18 cellular contexts compared by ENCODE assay signal in the genomic region with DNA sequence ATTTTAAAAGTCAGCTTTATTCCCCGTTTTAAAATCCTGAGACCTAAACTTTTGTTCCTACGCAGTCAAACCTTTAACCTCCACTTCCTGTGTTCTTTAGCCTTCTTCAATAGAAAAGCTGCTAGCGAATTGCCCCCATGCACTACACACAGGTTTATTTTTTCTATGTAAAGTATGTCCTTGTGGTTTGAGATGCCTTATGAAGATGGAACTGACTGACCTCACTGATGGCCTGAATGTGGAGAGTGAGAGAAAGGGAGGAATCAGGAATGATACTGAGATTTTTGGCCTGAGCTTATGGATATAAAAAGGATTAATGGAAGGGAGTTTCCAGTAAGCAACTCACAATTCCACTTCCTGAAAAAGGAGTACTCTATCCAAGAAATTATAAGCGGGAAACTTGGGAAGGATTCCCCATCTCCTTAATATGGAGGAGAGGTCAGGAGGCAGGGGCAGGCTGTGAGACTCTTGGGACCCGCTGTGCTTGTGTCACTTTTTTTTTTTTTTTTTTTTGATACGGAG.
DNase-seq lines count a peak whose midpoint lies in the region; ATAC-seq, FAIRE-seq and TF ChIP-seq lines count a peak whose summit lies in the region.
"Had no signal": no experiment of that assay in that cellular context is flagged by ENCODE, and none has a peak within 500 bp of the region (broad histone marks: within the 10 kb centered on the region; RNA-seq: fewer than 3 reads in every experiment).

No MANE protein-coding gene starts in this region.

- H3K27me3 ChIP-seq in K562 (ENCODE audit: control insufficient read depth in 2 of 2, insufficient read depth in 2 of 2, low read length in 2 of 2), result peaks cover 0 to 6% of the 10 kb centered on the region in 2 experiments; a peak in 3 of 5 replicates
- no peaks in the 10 kb centered on the region for H3K27me3 ChIP-seq in naive thymus-derived CD4-positive, alpha-beta T cell (ENCODE audit: control insufficient read depth in 2 of 2, insufficient read depth in 2 of 2, low read length in 2 of 2)
- H3K27me3 ChIP-seq: adrenal gland, upper lobe of left lung had no signal

- BruUV-seq in K562 (replicated peaks; lab: Mats Ljungman, UMichigan), result no TSS peak

- peaks cover 0 to under 1% of the 10 kb centered on the region in 2 experiments; a peak in 2 of 5 replicates for H3K4me1 ChIP-seq in K562 (replicated peaks in 1 of 2; ENCODE audit: control insufficient read depth in 2 of 2, insufficient read depth in 2 of 2, low read length in 2 of 2)
- peaks cover 6 to 15% of the 10 kb centered on the region in 2 donors for H3K4me1 ChIP-seq in naive thymus-derived CD4-positive, alpha-beta T cell (ENCODE audit: control insufficient read depth in 2 of 2, insufficient read depth in 2 of 2, low read length in 2 of 2)
- H3K4me1 ChIP-seq: adrenal gland had no signal

- H2AFZ ChIP-seq in K562 (ENCODE audit: low read depth, low read length), result no peak overlapping the region
- H2AFZ ChIP-seq: GM23248 had no signal

- in situ Hi-C loops in K562 (cut with MboI), result no loop called here

- CTCF ChIA-PET in K562 (lab: Yijun Ruan, JAX; ENCODE audit: low intra/inter-chr PET ratio), result no interaction called here
- CTCF ChIA-PET in naive thymus-derived CD4-positive, alpha-beta T cell (lab: Charles Lee), result interaction anchor here (0.6 kb wide), 1 partner anchor 385 kb away, joined by 3 read pairs; no protein-coding TSS in a partner anchor

- peak; percentile 48 for ATAC-seq in stimulated activated naive CD8-positive, alpha-beta T cell treated with anti-CD3 and anti-CD28 coated beads, Interleukin-15, Interleukin-2, amounts not matched to agents 100 U/mL and 50 U/mL, for 24 hours
- no peak for ATAC-seq in stimulated activated naive CD8-positive, alpha-beta T cell treated with anti-CD3 and anti-CD28 coated beads, Interleukin-15, amount 100 ng/mL, for 72 hours
- ATAC-seq in K562 (no peak), GM19351 (IDR thresholded peaks at IDR 0.05; ENCODE audit: unreplicated experiment) (no peak), GM21526 (IDR thresholded peaks at IDR 0.05; ENCODE audit: low FRiP score, unreplicated experiment) (no peak)
- no peak for ATAC-seq in naive thymus-derived CD4-positive, alpha-beta T cell
- ATAC-seq: left colon had no signal

- no peak for TF ChIP-seq RAD21 in K562 (CRISPR knock-in tag; conservative IDR thresholded peaks at IDR 0.05 in 1 of 2, IDR thresholded peaks at IDR 0.05 in 1 of 2)

- no peak overlapping the region for H3K9ac ChIP-seq in K562 (ENCODE audit: insufficient read depth in 1 of 2, low read depth in 2 of 2, low read length in 2 of 2)
- H3K9ac ChIP-seq: GM23248 had no signal

- TF ChIP-seq POLR2A in K562 (conservative IDR thresholded peaks at IDR 0.05), result no peak

- DNase-seq in stimulated activated naive CD8-positive, alpha-beta T cell treated with anti-CD3 and anti-CD28 coated beads, Interleukin-15, Interleukin-2, amounts not matched to agents 100 U/mL and 50 U/mL, for 24 hours, result no peak
- no peak for DNase-seq in stimulated activated naive CD8-positive, alpha-beta T cell treated with anti-CD3 and anti-CD28 coated beads, Interleukin-15, amount 100 ng/mL, for 72 hours
- DNase-seq in K562 (ENCODE audit: extremely low read depth in 1 of 4, low spot score in 3 of 4) (no peak), DMS153 treated with DMSO at 0.1 percent for 48 hours (lab: John Stamatoyannopoulos, UW; ENCODE audit: unreplicated experiment) (no peak), mesenteric fat pad (ENCODE audit: low spot score) (no peak)
- DNase-seq in naive thymus-derived CD4-positive, alpha-beta T cell, result peak in 3 of 9 donors; percentile 15 to 25 (median 23)
- DNase-seq: DMS53; effector CD4-positive, alpha-beta T cell; GM23248; left colon; NCI-H1436; NCI-H526; stimulated activated CD4-positive, alpha-beta T cell treated with anti-CD3 and anti-CD28 coated beads, Interleukin-15, amount 100 ng/mL, for 24 hours had no signal

- no peak overlapping the region for H3K27ac ChIP-seq in K562 (ENCODE audit: extremely low read depth, low read depth, low read length)
- H3K27ac ChIP-seq in naive thymus-derived CD4-positive, alpha-beta T cell (ENCODE audit: low read depth, low read length), result no peak overlapping the region
- H3K27ac ChIP-seq: adrenal gland, GM23248, RWPE1, upper lobe of left lung had no signal

- H3K36me3 Mint-ChIP-seq in naive thymus-derived CD4-positive, alpha-beta T cell, result peaks cover 0 to 3% (median 0%) of the 10 kb centered on the region in 5 donors

- H4K20me1 ChIP-seq in K562 (replicated peaks; ENCODE audit: control insufficient read depth, insufficient read depth, low read length), result no peaks in the 10 kb centered on the region

- 44% methylated on average over 5 of the region's 6 CpGs for WGBS in K562 (ENCODE audit: insufficient coverage, low coverage, missing lambda C conversion rate)

- H3K9me1 ChIP-seq in K562 (ENCODE audit: control insufficient read depth, insufficient read depth, low read length), result no peaks in the 10 kb centered on the region

- H3K4me3 Mint-ChIP-seq in stimulated activated naive CD8-positive, alpha-beta T cell treated with anti-CD3 and anti-CD28 coated beads, Interleukin-15, amount 100 ng/mL, for 72 hours, result peak overlapping the region in 1 of 2 donors; percentile 50
- peak overlapping the region in 9 of 10 donors; percentile 12 to 74 (median 59) for H3K4me3 Mint-ChIP-seq in naive thymus-derived CD4-positive, alpha-beta T cell

- FAIRE-seq in K562 (lab: Jason Lieb, UNC), result peak; percentile 26

- no peak overlapping the region for H3K27ac Mint-ChIP-seq in stimulated activated naive CD8-positive, alpha-beta T cell treated with anti-CD3 and anti-CD28 coated beads, Interleukin-15, amount 100 ng/mL, for 72 hours
- H3K27ac Mint-ChIP-seq in naive thymus-derived CD4-positive, alpha-beta T cell, result peak overlapping the region in 6 of 9 donors; percentile 1 to 84 (median 33)

- no peaks in the 10 kb centered on the region for H3K9me3 ChIP-seq in K562 (replicated peaks; ENCODE audit: control insufficient read depth, insufficient read depth, low read depth, low read length)
- no peaks in the 10 kb centered on the region for H3K9me3 ChIP-seq in naive thymus-derived CD4-positive, alpha-beta T cell (ENCODE audit: control insufficient read depth in 2 of 3, low read length in 3 of 3)
- H3K9me3 ChIP-seq: adrenal gland had no signal

- no peaks in the 10 kb centered on the region for H3K79me2 ChIP-seq in K562 (ENCODE audit: control insufficient read depth, insufficient read depth, low read length)

- no peaks in the 10 kb centered on the region for H3K27me3 Mint-ChIP-seq in stimulated activated naive CD8-positive, alpha-beta T cell treated with anti-CD3 and anti-CD28 coated beads, Interleukin-15, amount 100 ng/mL, for 72 hours
- H3K27me3 Mint-ChIP-seq in naive thymus-derived CD4-positive, alpha-beta T cell, result peaks cover 0 to 9% (median 0%) of the 10 kb centered on the region in 5 donors

- no peak overlapping the region for H3K4me3 ChIP-seq in K562
- no peak overlapping the region for H3K4me3 ChIP-seq in naive thymus-derived CD4-positive, alpha-beta T cell (ENCODE audit: low read length)
- H3K4me3 ChIP-seq: adrenal gland, GM23248, upper lobe of left lung had no signal

- no peaks in the 10 kb centered on the region for H3K36me3 ChIP-seq in K562 (ENCODE audit: control insufficient read depth, insufficient read depth, low read length)
- H3K36me3 ChIP-seq in naive thymus-derived CD4-positive, alpha-beta T cell (ENCODE audit: control insufficient read depth in 2 of 3, insufficient read depth in 3 of 3, low read length in 3 of 3), result no peaks in the 10 kb centered on the region
- H3K36me3 ChIP-seq: adrenal gland, upper lobe of left lung had no signal

- no peak overlapping the region for H3K4me2 ChIP-seq in K562 (ENCODE audit: insufficient read depth, low read length)

- TF ChIP-seq CTCF in K562 (IDR thresholded peaks at IDR 0.05 in 2 of 3, conservative IDR thresholded peaks at IDR 0.05 in 1 of 3; ENCODE audit: insufficient read depth in 2 of 3, low read depth in 1 of 3, low read length in 3 of 3), result no peak

- H3K4me1 Mint-ChIP-seq in stimulated activated naive CD8-positive, alpha-beta T cell treated with anti-CD3 and anti-CD28 coated beads, Interleukin-15, amount 100 ng/mL, for 72 hours, result peaks cover 56% of the 10 kb centered on the region
- H3K4me1 Mint-ChIP-seq in naive thymus-derived CD4-positive, alpha-beta T cell, result peaks cover 18 to 37% (median 30%) of the 10 kb centered on the region in 7 donors

- intact Hi-C loops in K562 (cut with micrococcal nuclease), result no loop called here
- intact Hi-C loops in naive thymus-derived CD4-positive, alpha-beta T cell (cut with micrococcal nuclease), result loop anchor here in 1 of 2 donors (5.0 kb wide), 1 partner anchor 51 kb away; no protein-coding TSS in a partner anchor

- peaks cover 0 to 11% of the 10 kb centered on the region in 2 donors for H3K9me3 Mint-ChIP-seq in stimulated activated naive CD8-positive, alpha-beta T cell treated with anti-CD3 and anti-CD28 coated beads, Interleukin-15, amount 100 ng/mL, for 72 hours
- peaks cover 0 to 4% (median 0%) of the 10 kb centered on the region in 11 donors for H3K9me3 Mint-ChIP-seq in naive thymus-derived CD4-positive, alpha-beta T cell

- POLR2A ChIA-PET in K562 (lab: Yijun Ruan, JAX), result interaction anchor here (1.6 kb wide), 1 partner anchor 16 kb away, joined by 9 read pairs; no protein-coding TSS in a partner anchor
- POLR2A ChIA-PET in naive thymus-derived CD4-positive, alpha-beta T cell (lab: Charles Lee), result interaction anchor here (1.3 kb wide), 1 partner anchor 16 kb away, joined by 4 read pairs; no protein-coding TSS in a partner anchor

- no peak for TF ChIP-seq EP300 in K562 (IDR thresholded peaks at IDR 0.05; ENCODE audit: low read length)

TF ChIP-seq in K562, 482 proteins besides CTCF, POLR2A, EP300 and RAD21 (continues in another document):
- TF ChIP-seq CHD2 (IDR thresholded peaks at IDR 0.05; ENCODE audit: low read depth, low read length) (no peak), CAMTA2 (CRISPR knock-in tag; conservative IDR thresholded peaks at IDR 0.05) (no peak), ZNF668 (CRISPR knock-in tag; IDR thresholded peaks at IDR 0.05) (no peak), GATA2 (CRISPR knock-in tag; IDR thresholded peaks at IDR 0.05) (no peak), MYC (IDR thresholded peaks at IDR 0.05; ENCODE audit: low read depth, low read length) (no peak), MYC (CRISPR knock-in tag; IDR thresholded peaks at IDR 0.05; ENCODE audit: borderline replicate concordance, low read depth) (no peak), NFRKB (IDR thresholded peaks at IDR 0.05; ENCODE audit: low read depth) (no peak), ZSCAN29 (IDR thresholded peaks at IDR 0.05) (no peak), XRCC3 (IDR thresholded peaks at IDR 0.05) (no peak), ZNF584 (CRISPR knock-in tag; IDR thresholded peaks at IDR 0.05; ENCODE audit: low read depth) (no peak)
- TF ChIP-seq, protein P1, sequence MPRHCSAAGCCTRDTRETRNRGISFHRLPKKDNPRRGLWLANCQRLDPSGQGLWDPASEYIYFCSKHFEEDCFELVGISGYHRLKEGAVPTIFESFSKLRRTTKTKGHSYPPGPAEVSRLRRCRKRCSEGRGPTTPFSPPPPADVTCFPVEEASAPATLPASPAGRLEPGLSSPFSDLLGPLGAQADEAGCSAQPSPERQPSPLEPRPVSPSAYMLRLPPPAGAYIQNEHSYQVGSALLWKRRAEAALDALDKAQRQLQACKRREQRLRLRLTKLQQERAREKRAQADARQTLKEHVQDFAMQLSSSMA (CRISPR knock-in tag; IDR thresholded peaks at IDR 0.05), result no peak

Comparison
In these comparisons a context has a peak if more than half of its experiments do, and no peak if none do; other contexts are left out.
1. H3K27ac Mint-ChIP-seq: peak in naive thymus-derived CD4-positive, alpha-beta T cell (6 of 9); none in stimulated activated naive CD8-positive, alpha-beta T cell treated with anti-CD3 and anti-CD28 coated beads, Interleukin-15, amount 100 ng/mL, for 72 hours (0 of 2).